ENCODE assay signal across 8 cellular contexts in genomic region chr17:42248351-42249179, GRCh38. TPM values are rescaled to one million over a fixed set of nuclear protein-coding genes. Genes with fewer than 3 reads are reported as not detected.
DNase-seq lines count a peak whose midpoint lies in the region; ATAC-seq and TF ChIP-seq lines count a peak whose summit lies in the region.

No MANE protein-coding gene starts in this region.

- H3K4me2 ChIP-seq in neural progenitor cell: no peak overlapping the region

- H3K4me3 ChIP-seq in neural progenitor cell: no peak overlapping the region

- H3K9ac ChIP-seq in neural progenitor cell: no peak overlapping the region

- H3K79me2 ChIP-seq in neural progenitor cell (ENCODE audit: low read depth): peaks cover 98% of the 10 kb centered on the region

- peaks cover 80% of the 10 kb centered on the region for H4K20me1 ChIP-seq in neural progenitor cell (ENCODE audit: low read depth)

- no peak overlapping the region for H2AFZ ChIP-seq in neural progenitor cell (replicated peaks)

- peaks cover 10% of the 10 kb centered on the region for H3K4me1 ChIP-seq in neural progenitor cell

- H3K4me3 Mint-ChIP-seq in neural progenitor cell: no peak overlapping the region
- H3K4me3 Mint-ChIP-seq in stimulated activated naive CD8-positive, alpha-beta T cell treated with anti-CD3 and anti-CD28 coated beads, Interleukin-15, Interleukin-2, amounts not matched to agents 100 ng/mL and 50 ng/mL, for 24 hours: peak overlapping the region; percentile 79

- H3F3A ChIP-seq in neural progenitor cell (ENCODE audit: low read depth): peaks cover 11% of the 10 kb centered on the region

- peaks cover 10% of the 10 kb centered on the region for H3K4me1 Mint-ChIP-seq in neural progenitor cell
- H3K4me1 Mint-ChIP-seq in stimulated activated naive CD8-positive, alpha-beta T cell treated with anti-CD3 and anti-CD28 coated beads, Interleukin-15, Interleukin-2, amounts not matched to agents 100 ng/mL and 50 ng/mL, for 24 hours (ENCODE audit: low read depth): peaks cover 80% of the 10 kb centered on the region

- TF ChIP-seq CTCF in GM13976 (IDR thresholded peaks at IDR 0.05; ENCODE audit: borderline replicate concordance, control extremely low read depth, extremely low read depth, insufficient read depth, missing control alignments) (no peak), neural progenitor cell (IDR thresholded peaks at IDR 0.05) (no peak)

- H3K36me3 ChIP-seq in neural progenitor cell: no peaks in the 10 kb centered on the region

- H3K27me3 Mint-ChIP-seq in neural progenitor cell (ENCODE audit: insufficient read depth, low read depth): no peaks in the 10 kb centered on the region
- H3K27me3 Mint-ChIP-seq in stimulated activated naive CD8-positive, alpha-beta T cell treated with anti-CD3 and anti-CD28 coated beads, Interleukin-15, Interleukin-2, amounts not matched to agents 100 ng/mL and 50 ng/mL, for 24 hours: no peaks in the 10 kb centered on the region

- peak; percentile 76 for DNase-seq in GM13976 (ENCODE audit: low spot score)
- DNase-seq in NOMO-1 treated with dmso at 0.1 percent for 144 hours (lab: John Stamatoyannopoulos, UW; ENCODE audit: unreplicated experiment): peak; percentile 83
- peak; percentile 68 for DNase-seq in activated T-cell treated with anti-CD3 and anti-CD28 coated beads, Interleukin-2, amount 50 U/mL, for 1 hour
- DNase-seq in fibroblast of gingiva (ENCODE audit: low read depth): peak; percentile 95
- DNase-seq in neural progenitor cell (ENCODE audit: low spot score): peak; percentile 47

- H3K9me3 Mint-ChIP-seq in neural progenitor cell: no peaks in the 10 kb centered on the region
- no peaks in the 10 kb centered on the region for H3K9me3 Mint-ChIP-seq in stimulated activated naive CD8-positive, alpha-beta T cell treated with anti-CD3 and anti-CD28 coated beads, Interleukin-15, Interleukin-2, amounts not matched to agents 100 ng/mL and 50 ng/mL, for 24 hours

- H3K9me3 ChIP-seq in neural progenitor cell (ENCODE audit: low read depth): no peaks in the 10 kb centered on the region

- H3K27me3 ChIP-seq in neural progenitor cell: no peaks in the 10 kb centered on the region

- peaks cover 5% of the 10 kb centered on the region for H3K36me3 Mint-ChIP-seq in neural progenitor cell
- H3K36me3 Mint-ChIP-seq in stimulated activated naive CD8-positive, alpha-beta T cell treated with anti-CD3 and anti-CD28 coated beads, Interleukin-15, Interleukin-2, amounts not matched to agents 100 ng/mL and 50 ng/mL, for 24 hours (ENCODE audit: low read depth): peaks cover 12% of the 10 kb centered on the region

- in situ Hi-C loops in GM13976 (cut with MboI; ENCODE audit: low sequenced_read_pairs, unreplicated experiment): no loop called here

- H3K27ac ChIP-seq in neural progenitor cell: peak overlapping the region; percentile 63

- ATAC-seq in HG02981 (IDR thresholded peaks at IDR 0.05; ENCODE audit: unreplicated experiment) (peak; percentile 73), HG02870 (IDR thresholded peaks at IDR 0.05; ENCODE audit: unreplicated experiment) (no peak)

- H3K27ac Mint-ChIP-seq in neural progenitor cell: peak overlapping the region; percentile 23
- H3K27ac Mint-ChIP-seq in stimulated activated naive CD8-positive, alpha-beta T cell treated with anti-CD3 and anti-CD28 coated beads, Interleukin-15, Interleukin-2, amounts not matched to agents 100 ng/mL and 50 ng/mL, for 24 hours: peak overlapping the region; percentile 88

RNA-seq across cellular contexts. Expression of gene STAT5B, which starts 27.6 kb away (rescaled TPM):
- 90.7 and 96.4 TPM in 2 replicates for total RNA-seq in neural progenitor cell (ENCODE audit: low replicate concordance)

RNA-seq across cellular contexts. Expression of gene STAT5A, which starts 39.7 kb away (rescaled TPM):
- 6.7 and 10.0 TPM in 2 replicates for total RNA-seq in neural progenitor cell (ENCODE audit: low replicate concordance)

RNA-seq across cellular contexts. Expression of gene GHDC, which starts 54.3 kb away (rescaled TPM):
- total RNA-seq in neural progenitor cell (ENCODE audit: low replicate concordance): 6.8 and 7.7 TPM in 2 replicates
